1 cellular context compared by ENCODE assay signal in the genomic region with DNA sequence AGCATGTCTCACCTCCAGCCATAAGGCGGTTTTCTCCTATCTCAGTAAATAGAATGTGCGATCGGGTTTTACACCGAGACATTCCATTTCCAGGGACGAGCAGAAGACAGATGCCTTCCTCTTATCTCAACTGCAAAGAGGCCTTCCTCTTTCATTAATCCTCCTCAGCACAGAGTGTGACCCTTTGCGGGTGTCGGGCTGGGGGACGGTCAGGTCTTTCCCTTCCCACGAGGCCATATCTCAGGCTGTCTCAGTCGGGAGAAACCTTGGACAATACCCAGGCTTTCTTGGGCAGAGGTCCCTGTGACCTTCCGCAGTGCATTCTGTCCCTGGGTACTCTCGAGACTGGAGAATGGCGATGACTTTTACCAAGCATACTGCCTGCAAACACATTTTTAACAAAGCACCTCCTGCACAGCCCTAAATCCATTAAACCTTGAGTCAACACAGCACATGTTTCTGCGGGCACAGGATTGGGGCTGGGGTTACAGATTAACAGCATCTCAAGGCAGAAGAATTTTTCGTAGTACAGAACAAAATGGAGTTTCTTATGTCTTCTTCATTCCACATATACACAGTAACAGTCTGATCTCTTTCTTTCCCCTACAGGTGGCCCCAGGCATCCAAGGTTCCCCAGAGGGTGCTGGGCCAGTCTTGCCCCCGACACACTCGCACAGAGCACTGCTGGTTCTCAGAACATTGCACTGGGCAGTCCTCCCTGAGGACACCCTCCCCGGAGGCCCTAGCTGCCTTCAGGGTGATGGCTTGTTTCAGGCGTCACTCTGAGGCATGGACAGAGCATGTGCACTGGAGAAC. TPM values are rescaled to one million over a fixed set of nuclear protein-coding genes. Genes with fewer than 3 reads are reported as not detected.
"Had no signal": no experiment of that assay in that cellular context is flagged by ENCODE, and none has a peak within 500 bp of the region (broad histone marks: within the 10 kb centered on the region; RNA-seq: fewer than 3 reads in every experiment).

No MANE protein-coding gene starts in this region.

RNA-seq across cellular contexts. Expression of a gene that starts 34.6 kb away (rescaled TPM):
- total RNA-seq: myocyte had no signal
